14 cellular contexts compared by ENCODE assay signal in genomic region chr6:75824160-75824559, GRCh38.
A peak's percentile ranks its signal among the peaks of the same experiment; 100 is the strongest.
DNase-seq lines count a peak whose midpoint lies in the region; ATAC-seq, FAIRE-seq and TF ChIP-seq lines count a peak whose summit lies in the region.
"Had no signal": no experiment of that assay in that cellular context is flagged by ENCODE, and none has a peak within 500 bp of the region (broad histone marks: within the 10 kb centered on the region; RNA-seq: fewer than 3 reads in every experiment).

No MANE protein-coding gene starts in this region.

- intact Hi-C loops in upper lobe of right lung (cut with DNase I) = no loop called here

- H3K36me3 ChIP-seq in MM.1S (replicated peaks; ENCODE audit: insufficient read depth, low read length) (no peaks in the 10 kb centered on the region), upper lobe of right lung (peaks cover 4% of the 10 kb centered on the region)

- TF ChIP-seq POLR2A in GM12891 (IDR thresholded peaks at IDR 0.05; ENCODE audit: low read depth, low read length) = no peak

- H4K20me1 ChIP-seq in MM.1S (ENCODE audit: insufficient read depth, low read length) = no peaks in the 10 kb centered on the region

- no peaks in the 10 kb centered on the region for H3K27me3 ChIP-seq in MM.1S (replicated peaks; ENCODE audit: insufficient read depth, low read length)
- H3K27me3 ChIP-seq in upper lobe of right lung = no peaks in the 10 kb centered on the region
- H3K27me3 ChIP-seq: foreskin keratinocyte had no signal

- 0 out of 2 replicates have a peak, but pooled peaks cover 7% of the 10 kb centered on the region for H3K79me2 ChIP-seq in MM.1S (ENCODE audit: low read length)

- peaks cover 28% of the 10 kb centered on the region for H3F3A ChIP-seq in MM.1S (ENCODE audit: insufficient read depth, low read length)

- peaks cover 18% of the 10 kb centered on the region for H3K4me1 Mint-ChIP-seq in mesothelial cell of epicardium
- H3K4me1 Mint-ChIP-seq in stimulated activated naive B cell treated with anti-CD40 and anti-IgM and Interleukin-4, amounts not matched to agents 10 μg/mL and 1 μg/mL and 100 μg/mL, for 72 hours = no peaks in the 10 kb centered on the region
- H3K4me1 Mint-ChIP-seq: activated CD4-positive, alpha-beta T cell treated with anti-CD3 and anti-CD28 coated beads for 36 hours had no signal

- no peak overlapping the region for H3K27ac Mint-ChIP-seq in mesothelial cell of epicardium
- H3K27ac Mint-ChIP-seq in stimulated activated naive B cell treated with anti-CD40 and anti-IgM and Interleukin-4, amounts not matched to agents 10 μg/mL and 1 μg/mL and 100 μg/mL, for 72 hours = no peak overlapping the region
- H3K27ac Mint-ChIP-seq: activated CD4-positive, alpha-beta T cell treated with anti-CD3 and anti-CD28 coated beads for 36 hours; T-helper 1 cell treated with Interleukin-12 subunit alpha and Interleukin-12 subunit beta and Interleukin-4 antibody, amounts not matched to agents 30 μg/mL and 1 μg/mL, for 36 hours had no signal

- H3K9ac ChIP-seq in MM.1S (ENCODE audit: low read length) = peak overlapping the region; percentile 10; the same call in 1 of the 2 replicates

- no peak overlapping the region for H3K4me3 Mint-ChIP-seq in mesothelial cell of epicardium
- H3K4me3 Mint-ChIP-seq in stimulated activated naive B cell treated with anti-CD40 and anti-IgM and Interleukin-4, amounts not matched to agents 10 μg/mL and 1 μg/mL and 100 μg/mL, for 72 hours = no peak overlapping the region
- H3K4me3 Mint-ChIP-seq: activated CD4-positive, alpha-beta T cell treated with anti-CD3 and anti-CD28 coated beads for 36 hours; T-helper 1 cell treated with Interleukin-12 subunit alpha and Interleukin-12 subunit beta and Interleukin-4 antibody, amounts not matched to agents 30 μg/mL and 1 μg/mL, for 36 hours had no signal

- no peak overlapping the region for H3K4me3 ChIP-seq in MM.1S (ENCODE audit: low read length)
- H3K4me3 ChIP-seq in upper lobe of right lung = no peak overlapping the region

- H3K27ac ChIP-seq in MM.1S (ENCODE audit: low read length) (peak overlapping the region; percentile 63), upper lobe of right lung (no peak overlapping the region)
- H3K27ac ChIP-seq: foreskin keratinocyte had no signal

- DNase-seq in GM12891 (ENCODE audit: insufficient read length, low spot score) (no peak), MM.1S (peak; percentile 85), mesothelial cell of epicardium (ENCODE audit: low spot score in 2 of 2, unreplicated experiment in 2 of 2) (no peak), NCI-H1105 (lab: John Stamatoyannopoulos, UW) (no peak), upper lobe of right lung (no peak)
- no peak for DNase-seq in stimulated activated naive B cell treated with anti-CD40 and anti-IgM and Interleukin-4, amounts not matched to agents 10 μg/mL and 1 μg/mL and 100 μg/mL, for 72 hours
- DNase-seq: ACHN; activated CD4-positive, alpha-beta T cell treated with anti-CD3 and anti-CD28 coated beads for 36 hours; effector CD8-positive, alpha-beta T cell; foreskin keratinocyte had no signal

- no peaks in the 10 kb centered on the region for H3K27me3 Mint-ChIP-seq in mesothelial cell of epicardium (ENCODE audit: low read depth)
- peaks cover 3 to 9% of the 10 kb centered on the region in 2 donors for H3K27me3 Mint-ChIP-seq in stimulated activated naive B cell treated with anti-CD40 and anti-IgM and Interleukin-4, amounts not matched to agents 10 μg/mL and 1 μg/mL and 100 μg/mL, for 72 hours

- H3K4me1 ChIP-seq in MM.1S (ENCODE audit: low read length) (peaks cover 47% of the 10 kb centered on the region), upper lobe of right lung (no peaks in the 10 kb centered on the region)
- H3K4me1 ChIP-seq: foreskin keratinocyte had no signal

- no peaks in the 10 kb centered on the region for H3K9me3 ChIP-seq in MM.1S (replicated peaks; ENCODE audit: insufficient read depth, low read length)
- no peaks in the 10 kb centered on the region for H3K9me3 ChIP-seq in upper lobe of right lung

- peak overlapping the region; percentile 26; the same call in 1 of the 2 replicates for H3K4me2 ChIP-seq in MM.1S (ENCODE audit: low read depth, low read length)

- ATAC-seq in GM19395 (IDR thresholded peaks at IDR 0.05; ENCODE audit: unreplicated experiment) (peak; percentile 67), HG02938 (IDR thresholded peaks at IDR 0.05; ENCODE audit: unreplicated experiment) (peak; percentile 75), upper lobe of right lung (no peak)
- no peak for ATAC-seq in stimulated activated naive B cell treated with anti-CD40 and anti-IgM and Interleukin-4, amounts not matched to agents 10 μg/mL and 1 μg/mL and 100 μg/mL, for 72 hours (replicated peaks)
- ATAC-seq: activated CD4-positive, alpha-beta T cell treated with anti-CD3 and anti-CD28 coated beads for 36 hours; foreskin keratinocyte; Panc1 had no signal

- H2AFZ ChIP-seq in MM.1S (ENCODE audit: low read length) = no peak overlapping the region

- FAIRE-seq in GM12891 (lab: Jason Lieb, UNC) = peak; percentile 52

- peaks cover 9% of the 10 kb centered on the region for H3K36me3 Mint-ChIP-seq in mesothelial cell of epicardium
- H3K36me3 Mint-ChIP-seq in stimulated activated naive B cell treated with anti-CD40 and anti-IgM and Interleukin-4, amounts not matched to agents 10 μg/mL and 1 μg/mL and 100 μg/mL, for 72 hours = no peaks in the 10 kb centered on the region

- H3K9me3 Mint-ChIP-seq in mesothelial cell of epicardium = no peaks in the 10 kb centered on the region
- H3K9me3 Mint-ChIP-seq in stimulated activated naive B cell treated with anti-CD40 and anti-IgM and Interleukin-4, amounts not matched to agents 10 μg/mL and 1 μg/mL and 100 μg/mL, for 72 hours = no peaks in the 10 kb centered on the region
- H3K9me3 Mint-ChIP-seq: T-helper 1 cell treated with Interleukin-12 subunit alpha and Interleukin-12 subunit beta and Interleukin-4 antibody, amounts not matched to agents 30 μg/mL and 1 μg/mL, for 36 hours had no signal

- H3K9me2 ChIP-seq in MM.1S (replicated peaks; ENCODE audit: insufficient read depth, low read length) = no peaks in the 10 kb centered on the region

- TF ChIP-seq CTCF in MM.1S (IDR thresholded peaks at IDR 0.05; ENCODE audit: low read length) = no peak
- no peak for TF ChIP-seq CTCF in mesothelial cell of epicardium (IDR thresholded peaks at IDR 0.05; ENCODE audit: unreplicated experiment)
- no peak for TF ChIP-seq CTCF in upper lobe of right lung (IDR thresholded peaks at IDR 0.05)

TF ChIP-seq in GM12891, 5 proteins besides CTCF, POLR2A, EP300 and RAD21:
- no peak for TF ChIP-seq SPI1 (IDR thresholded peaks at IDR 0.05; ENCODE audit: low read depth, low read length)
- TF ChIP-seq POU2F2 (IDR thresholded peaks at IDR 0.05; ENCODE audit: low read depth, low read length) = no peak
- TF ChIP-seq TAF1 (IDR thresholded peaks at IDR 0.05; ENCODE audit: low read depth, low read length) = no peak

Comparison
In these comparisons a context has a peak if more than half of its experiments do, and no peak if none do; other contexts are left out.
1. ATAC-seq: peak in GM19395 (single experiment) and HG02938 (single experiment); none in stimulated activated naive B cell treated with anti-CD40 and anti-IgM and Interleukin-4, amounts not matched to agents 10 μg/mL and 1 μg/mL and 100 μg/mL, for 72 hours (0 of 2) and upper lobe of right lung (single experiment).